In genomic region chr1:149884433-149885363, GRCh38 we compare ENCODE assay signal across 7 cellular contexts. TPM values are rescaled to one million over a fixed set of nuclear protein-coding genes. Genes with fewer than 3 reads are reported as not detected.
DNase-seq lines count a peak whose midpoint lies in the region; ATAC-seq and TF ChIP-seq lines count a peak whose summit lies in the region.

No MANE protein-coding gene starts in this region.

- H3K4me1 Mint-ChIP-seq in activated T-cell treated with anti-CD3 and anti-CD28 coated beads, Interleukin-2, amount 50 U/mL, for 4 hours (ENCODE audit: low read depth) = peaks cover 19% of the 10 kb centered on the region

- no peaks in the 10 kb centered on the region for H4K20me1 ChIP-seq in Loucy (ENCODE audit: insufficient read depth, low read length, poor library complexity, severe bottlenecking)

- DNase-seq in EH (ENCODE audit: low read depth) (peak; percentile 34), RWPE2 (ENCODE audit: low spot score) (no peak), esophagus muscularis mucosa (ENCODE audit: extremely low spot score) (no peak), psoas muscle (no peak), activated gamma-delta T cell treated with Interleukin-2 at 50 U/mL for 16 hours (no peak)
- no peak for DNase-seq in activated T-cell treated with anti-CD3 and anti-CD28 coated beads, Interleukin-2, amount 50 U/mL, for 4 hours

- no peak overlapping the region for H2AFZ ChIP-seq in Loucy (ENCODE audit: low read length)

- TF ChIP-seq CTCF in Loucy (conservative IDR thresholded peaks at IDR 0.05; ENCODE audit: low read length) = no peak
- no peak for TF ChIP-seq CTCF in RWPE2 (IDR thresholded peaks at IDR 0.05; ENCODE audit: poor library complexity, severe bottlenecking)
- no peak for TF ChIP-seq CTCF in esophagus muscularis mucosa (IDR thresholded peaks at IDR 0.05)
- TF ChIP-seq CTCF in psoas muscle (IDR thresholded peaks at IDR 0.05) = no peak

- H3K9me3 ChIP-seq in Loucy (ENCODE audit: insufficient read depth, low read depth, low read length) = no peaks in the 10 kb centered on the region
- no peaks in the 10 kb centered on the region for H3K9me3 ChIP-seq in RWPE2 (ENCODE audit: severe bottlenecking)
- H3K9me3 ChIP-seq in esophagus muscularis mucosa = no peaks in the 10 kb centered on the region
- H3K9me3 ChIP-seq in psoas muscle = no peaks in the 10 kb centered on the region

- H3K36me3 ChIP-seq in Loucy (ENCODE audit: insufficient read depth, low read length) (no peaks in the 10 kb centered on the region), RWPE2 (ENCODE audit: low read depth) (no peaks in the 10 kb centered on the region), esophagus muscularis mucosa (no peaks in the 10 kb centered on the region), psoas muscle (ENCODE audit: insufficient read depth in 1 of 2, low read depth in 1 of 2) (no peaks in the 10 kb centered on the region)

- H3K4me2 ChIP-seq in Loucy (ENCODE audit: low read depth, low read length, poor library complexity, severe bottlenecking) = peak overlapping the region; percentile 93

- no peak for TF ChIP-seq EP300 in esophagus muscularis mucosa (IDR thresholded peaks at IDR 0.05)

- H3K79me2 ChIP-seq in Loucy (ENCODE audit: insufficient read depth, low read length) = peaks cover 16% of the 10 kb centered on the region

- H3K9me2 ChIP-seq in Loucy (replicated peaks; ENCODE audit: low read depth, low read length) = no peaks in the 10 kb centered on the region

- peak overlapping the region; percentile 94 for H3K9ac ChIP-seq in Loucy (ENCODE audit: low read depth, low read length, poor library complexity, severe bottlenecking)

- ATAC-seq in RWPE2 (ENCODE audit: low read depth) (no peak), psoas muscle (no peak)
- ATAC-seq in activated T-cell treated with anti-CD3 and anti-CD28 coated beads, Interleukin-2, amount 50 U/mL, for 4 hours = no peak

- 6% methylated on average over 9 of the region's 9 CpGs for WGBS in esophagus muscularis mucosa
- WGBS in psoas muscle, 3 donors = 8 to 10% (median 8%) methylated on average over 9 of the region's 9 CpGs

- no peak for TF ChIP-seq POLR2A in esophagus muscularis mucosa (IDR thresholded peaks at IDR 0.05; ENCODE audit: low read depth)

- H3K4me1 ChIP-seq in Loucy (ENCODE audit: insufficient read depth, low read length, poor library complexity, severe bottlenecking) = peaks cover 30% of the 10 kb centered on the region
- H3K4me1 ChIP-seq in RWPE2 (ENCODE audit: insufficient read depth, poor library complexity, severe bottlenecking) = peaks cover 14% of the 10 kb centered on the region
- peaks cover 18 to 42% (median 27%) of the 10 kb centered on the region in 4 donors for H3K4me1 ChIP-seq in esophagus muscularis mucosa
- H3K4me1 ChIP-seq in psoas muscle = peaks cover 19% of the 10 kb centered on the region

- intact Hi-C loops in esophagus muscularis mucosa (cut with DNase I) = no loop called here
- intact Hi-C loops in psoas muscle (cut with DNase I) = loop anchor here in 1 of 2 donors (10.0 kb wide), 1 partner anchor 170 kb away; no protein-coding TSS in a partner anchor

- H3K36me3 Mint-ChIP-seq in activated T-cell treated with anti-CD3 and anti-CD28 coated beads, Interleukin-2, amount 50 U/mL, for 4 hours (ENCODE audit: insufficient read depth) = no peaks in the 10 kb centered on the region

- no peak overlapping the region for H3K4me3 Mint-ChIP-seq in activated T-cell treated with anti-CD3 and anti-CD28 coated beads, Interleukin-2, amount 50 U/mL, for 4 hours

- peaks cover 21% of the 10 kb centered on the region for H3F3A ChIP-seq in Loucy (ENCODE audit: low read depth)

- no peaks in the 10 kb centered on the region for H3K9me3 Mint-ChIP-seq in activated T-cell treated with anti-CD3 and anti-CD28 coated beads, Interleukin-2, amount 50 U/mL, for 4 hours

- H3K4me3 ChIP-seq in Loucy (ENCODE audit: low read length, poor library complexity, severe bottlenecking) = peak overlapping the region; percentile 79
- peak overlapping the region; percentile 49 for H3K4me3 ChIP-seq in RWPE2 (ENCODE audit: severe bottlenecking)
- H3K4me3 ChIP-seq in esophagus muscularis mucosa = peak overlapping the region; percentile 66 to 92 (median 80)
- peak overlapping the region; percentile 79 for H3K4me3 ChIP-seq in psoas muscle

- H3K27ac ChIP-seq in RWPE2 (ENCODE audit: poor library complexity, severe bottlenecking) (peak overlapping the region; percentile 85), esophagus muscularis mucosa (replicated peaks in 1 of 4) (peak overlapping the region; percentile 99 to 100 (median 99)), psoas muscle (peak overlapping the region; percentile 98)

- H3K27me3 Mint-ChIP-seq in activated T-cell treated with anti-CD3 and anti-CD28 coated beads, Interleukin-2, amount 50 U/mL, for 4 hours (ENCODE audit: low read depth) = no peaks in the 10 kb centered on the region

- H3K27me3 ChIP-seq in Loucy (ENCODE audit: insufficient read depth, low read length, poor library complexity, severe bottlenecking) (no peaks in the 10 kb centered on the region), RWPE2 (ENCODE audit: insufficient read depth, poor library complexity, severe bottlenecking) (no peaks in the 10 kb centered on the region), esophagus muscularis mucosa (peaks cover 0 to 3% (median 0%) of the 10 kb centered on the region in 4 donors), psoas muscle (ENCODE audit: insufficient read depth in 3 of 3, low read length in 2 of 3) (no peaks in the 10 kb centered on the region)

RNA-seq across cellular contexts. Expression of gene BOLA1, which starts 14.7 kb away (rescaled TPM):
- total RNA-seq in esophagus muscularis mucosa (10 to 100 TPM; 31.1 to 45.8 (median 41.6) TPM), psoas muscle (10 to 100 TPM; 13.9 to 18.1 (median 15.8) TPM)
- polyA plus RNA-seq in psoas muscle = 10 to 100 TPM; 24.0 to 45.3 (median 32.1) TPM
- 10 to 100 TPM; 15.7 to 18.9 (median 17.9) TPM for total RNA-seq in activated T-cell treated with anti-CD3 and anti-CD28 coated beads, Interleukin-2, amount 50 U/mL, for 4 hours

RNA-seq across cellular contexts. Expression of gene SV2A, which starts 32.9 kb away (rescaled TPM):
- total RNA-seq in esophagus muscularis mucosa = 1 to 10 TPM; 3.3 to 8.6 (median 5.5) TPM
- under 1 TPM; 0.13 to 0.48 (median 0.25) TPM for total RNA-seq in psoas muscle
- under 1 TPM; 0.14 to 0.19 (median 0.14) TPM for polyA plus RNA-seq in psoas muscle
- 1 to 10 TPM; 4.8 to 5.4 (median 5.0) TPM for total RNA-seq in activated T-cell treated with anti-CD3 and anti-CD28 coated beads, Interleukin-2, amount 50 U/mL, for 4 hours

RNA-seq across cellular contexts. Expression of gene SF3B4, which starts 42.9 kb away (rescaled TPM):
- total RNA-seq in esophagus muscularis mucosa (10 to 100 TPM; 12.1 to 21.6 (median 14.0) TPM), psoas muscle (10 to 100 TPM; 13.0 to 26.9 (median 21.9) TPM)
- polyA plus RNA-seq in psoas muscle = 10 to 100 TPM; 13.9 to 28.9 (median 16.7) TPM
- total RNA-seq in activated T-cell treated with anti-CD3 and anti-CD28 coated beads, Interleukin-2, amount 50 U/mL, for 4 hours = 100 to 1,000 TPM; 129 to 135 (median 130) TPM

RNA-seq across cellular contexts. Expression of gene MTMR11, which starts 52.0 kb away (rescaled TPM):
- total RNA-seq in esophagus muscularis mucosa (10 to 100 TPM in 2 of 4 donors, 1 to 10 TPM in 2; 7.3 to 15.0 (median 10.5) TPM), psoas muscle (1 to 10 TPM; 1.0 to 3.0 (median 1.8) TPM)
- polyA plus RNA-seq in psoas muscle = 1 to 10 TPM in 1 of 3 donors, under 1 TPM in 2; 0.78 to 1.7 (median 0.80) TPM
- total RNA-seq in activated T-cell treated with anti-CD3 and anti-CD28 coated beads, Interleukin-2, amount 50 U/mL, for 4 hours = 1 to 10 TPM; 1.3 to 2.5 (median 2.0) TPM

Comparison
In these comparisons a context has a peak if more than half of its experiments do, and no peak if none do; other contexts are left out.
1. RNA of gene SF3B4, which starts 42.9 kb away (total RNA-seq): 129 to 135 TPM in activated T-cell treated with anti-CD3 and anti-CD28 coated beads, Interleukin-2, amount 50 U/mL, for 4 hours; 13.0 to 26.9 TPM in psoas muscle and 12.1 to 21.6 TPM in esophagus muscularis mucosa; every median in the first group is over 4 times any median in the second.
2. Peak in every context shown above with its lines, with median percentiles within 50 percentile points of each other: H3K4me3 ChIP-seq and H3K27ac ChIP-seq.